In genomic region chr3:98921957-98922356, GRCh38 we compare ENCODE assay signal across 24 cellular contexts. TPM values are rescaled to one million over a fixed set of nuclear protein-coding genes. Genes with fewer than 3 reads are reported as not detected.
DNase-seq lines count a peak whose midpoint lies in the region; ATAC-seq and TF ChIP-seq lines count a peak whose summit lies in the region.
"Had no signal": no experiment of that assay in that cellular context is flagged by ENCODE, and none has a peak within 500 bp of the region (broad histone marks: within the 10 kb centered on the region; RNA-seq: fewer than 3 reads in every experiment).

No MANE protein-coding gene starts in this region.

- DNase-seq in Caki2 (ENCODE audit: low read depth) (peak; percentile 21), M059J (ENCODE audit: low read depth) (peak; percentile 57), brain microvascular endothelial cell (no peak), left lung (no peak), HK-2 (ENCODE audit: unreplicated experiment) (no peak)
- DNase-seq: activated CD4-positive, alpha-beta memory T cell treated with anti-CD3 and anti-CD28 coated beads, Interleukin-2, amount 10 ng/mL, durations not matched to agents 7 days and 5 days; activated CD4-positive, alpha-beta T cell treated with anti-CD3 and anti-CD28 coated beads for 1 hour; activated CD8-positive, alpha-beta memory T cell treated with anti-CD3 and anti-CD28 coated beads, Interleukin-2, amount 50 U/mL, for 48 hours; anterior cingulate cortex; central memory CD4-positive, alpha-beta T cell; COR-L47; GM23248; kidney; NCI-H1092 treated with DMSO at 0.1 percent for 48 hours; NCI-H187 treated with DMSO at 0.1 percent for 48 hours; NCI-H2171 treated with DMSO at 0.1 percent for 48 hours; NCI-H526; nephron progenitor cell; ovary; stimulated activated CD4-positive, alpha-beta T cell treated with anti-CD3 and anti-CD28 coated beads, Interleukin-2, amount 100 ng/mL, for 48 hours; transverse colon had no signal

- no peaks in the 10 kb centered on the region for H3K27me3 ChIP-seq in brain microvascular endothelial cell (replicated peaks)
- H3K27me3 ChIP-seq in left lung, result no peaks in the 10 kb centered on the region
- H3K27me3 ChIP-seq: BLaER1 treated with 17β-estradiol and CSF1 and Interleukin-3, amounts not matched to agents 10 nM and 100 nM; ovary; transverse colon had no signal

- in situ Hi-C loops in Caki2 (cut with HindIII; ENCODE audit: low pct_unique_long_range_greater_than_20kb, low sequenced_read_pairs) (no loop called here), brain microvascular endothelial cell (cut with HindIII; ENCODE audit: low pct_ligation_motif_present, low sequenced_read_pairs) (no loop called here)

- TF ChIP-seq CTCF in brain microvascular endothelial cell (IDR thresholded peaks at IDR 0.05; ENCODE audit: low read depth, low read length, missing control alignments) (no peak), left lung (IDR thresholded peaks at IDR 0.05) (no peak)

- intact Hi-C loops in left lung (cut with DNase I), result no loop called here

- H3K27ac ChIP-seq in brain microvascular endothelial cell (peak overlapping the region; percentile 86), left lung (no peak overlapping the region)
- H3K27ac ChIP-seq: BLaER1 treated with 17β-estradiol and CSF1 and Interleukin-3, amounts not matched to agents 10 nM and 100 nM; GM23248; ovary; transverse colon had no signal

- ATAC-seq in left lung (peak; percentile 64), HG03457 (IDR thresholded peaks at IDR 0.05; ENCODE audit: unreplicated experiment) (no peak), GM18870 (IDR thresholded peaks at IDR 0.05; ENCODE audit: unreplicated experiment) (no peak)

- no peaks in the 10 kb centered on the region for H3K9me3 ChIP-seq in left lung
- H3K9me3 ChIP-seq: BLaER1 treated with 17β-estradiol and CSF1 and Interleukin-3, amounts not matched to agents 10 nM and 100 nM; ovary; transverse colon had no signal

- no peaks in the 10 kb centered on the region for H3K36me3 ChIP-seq in brain microvascular endothelial cell (replicated peaks)
- no peaks in the 10 kb centered on the region for H3K36me3 ChIP-seq in left lung
- H3K36me3 ChIP-seq: BLaER1 treated with 17β-estradiol and CSF1 and Interleukin-3, amounts not matched to agents 10 nM and 100 nM; ovary; transverse colon had no signal

- no peaks in the 10 kb centered on the region for H3K4me1 ChIP-seq in left lung
- H3K4me1 ChIP-seq: BLaER1 treated with 17β-estradiol and CSF1 and Interleukin-3, amounts not matched to agents 10 nM and 100 nM had no signal

- H3K4me3 ChIP-seq in brain microvascular endothelial cell (ENCODE audit: low read depth, low read length) (no peak overlapping the region), left lung (no peak overlapping the region)
- H3K4me3 ChIP-seq: BLaER1 treated with 17β-estradiol and CSF1 and Interleukin-3, amounts not matched to agents 10 nM and 100 nM; GM23248; ovary; transverse colon had no signal

RNA-seq across cellular contexts. Expression of gene DCBLD2, which starts 20.5 kb away (rescaled TPM):
- 138 and 139 TPM in 2 replicates for total RNA-seq in Caki2 (2014; rRNA removed; shearing (Covaris generic); ENCODE audit: low replicate concordance)
- 380 and 529 TPM in 2 replicates for total RNA-seq in M059J (2014; rRNA removed; shearing (Covaris generic))
- total RNA-seq in left lung, result 10 to 100 TPM; 44.8 to 57.1 TPM

Comparison
In these comparisons a context has a peak if more than half of its experiments do, and no peak if none do; other contexts are left out.
1. DNase-seq: peak in Caki2 (single experiment) and M059J (single experiment); none in brain microvascular endothelial cell (single experiment), left lung (0 of 2) and HK-2 (single experiment).